ENCODE assay signal across 8 cellular contexts in genomic region chr18:27005589-27005988, GRCh38.
DNase-seq lines count a peak whose midpoint lies in the region; ATAC-seq and TF ChIP-seq lines count a peak whose summit lies in the region.

No MANE protein-coding gene starts in this region.

- H3K9ac ChIP-seq in PC-3 (ENCODE audit: low read length), result no peak overlapping the region

- H2AFZ ChIP-seq in PC-3 (ENCODE audit: low read length), result no peak overlapping the region

- H3K9me2 ChIP-seq in PC-3 (replicated peaks; ENCODE audit: low read length), result no peaks in the 10 kb centered on the region

- POLR2A ChIA-PET in PC-3 (lab: Charles Lee; ENCODE audit: unreplicated experiment), result no interaction called here

- ATAC-seq in PC-3 (peak; percentile 69), left lung (no peak), GM19455 (IDR thresholded peaks at IDR 0.05; ENCODE audit: unreplicated experiment) (no peak)

- CTCF ChIA-PET in PC-3 (lab: Charles Lee), result interaction anchor here (1.2 to 1.3 kb wide), 2 partner anchors 13 to 458 kb away, joined by 8 read pairs; partner anchors contain the start of gene KCTD1

- no TSS peak for BruUV-seq in PC-3 (replicated peaks; lab: Mats Ljungman, UMichigan)

- H3K27ac ChIP-seq in PC-3 (ENCODE audit: low read length) (no peak overlapping the region), left lung (no peak overlapping the region)
- no peak overlapping the region for H3K27ac ChIP-seq in effector memory CD4-positive, alpha-beta T cell (ENCODE audit: insufficient read depth, low read length, poor library complexity, severe bottlenecking)

- no peaks in the 10 kb centered on the region for H3K9me3 ChIP-seq in PC-3 (ENCODE audit: low read length)
- no peaks in the 10 kb centered on the region for H3K9me3 ChIP-seq in left lung
- no peaks in the 10 kb centered on the region for H3K9me3 ChIP-seq in effector memory CD4-positive, alpha-beta T cell (ENCODE audit: control insufficient read depth, low read length)

- TF ChIP-seq CTCF in PC-3 (conservative IDR thresholded peaks at IDR 0.05; ENCODE audit: low read depth, low read length) (peak; percentile 62), left lung (IDR thresholded peaks at IDR 0.05) (no peak)

- H3K4me3 ChIP-seq in H7 (ENCODE audit: insufficient read depth, low read depth, low read length) (no peak overlapping the region), PC-3 (ENCODE audit: low read length) (no peak overlapping the region), left lung (no peak overlapping the region)
- no peak overlapping the region for H3K4me3 ChIP-seq in effector memory CD4-positive, alpha-beta T cell (ENCODE audit: insufficient read depth, low read depth, low read length, poor library complexity, severe bottlenecking)

- no peaks in the 10 kb centered on the region for H3K36me3 ChIP-seq in H7 (replicated peaks; ENCODE audit: control insufficient read depth, insufficient read depth, low read length)
- no peaks in the 10 kb centered on the region for H3K36me3 ChIP-seq in PC-3 (ENCODE audit: low read depth, low read length)
- H3K36me3 ChIP-seq in left lung, result no peaks in the 10 kb centered on the region
- no peaks in the 10 kb centered on the region for H3K36me3 ChIP-seq in effector memory CD4-positive, alpha-beta T cell (ENCODE audit: control insufficient read depth, insufficient read depth, low read length)

- H3K79me2 ChIP-seq in PC-3 (ENCODE audit: low read length), result no peaks in the 10 kb centered on the region

- no peaks in the 10 kb centered on the region for H3F3A ChIP-seq in PC-3 (ENCODE audit: low read length, unreplicated experiment)

- H3K4me2 ChIP-seq in PC-3 (ENCODE audit: low read length), result no peak overlapping the region

- H3K27me3 ChIP-seq in H7 (ENCODE audit: control insufficient read depth, insufficient read depth, low read length) (no peaks in the 10 kb centered on the region), PC-3 (ENCODE audit: low read length) (peaks cover 36% of the 10 kb centered on the region), left lung (no peaks in the 10 kb centered on the region)
- H3K27me3 ChIP-seq in effector memory CD4-positive, alpha-beta T cell (replicated peaks; ENCODE audit: control insufficient read depth, insufficient read depth, low read length, poor library complexity, severe bottlenecking), result no peaks in the 10 kb centered on the region

- intact Hi-C loops in PC-3 (cut with micrococcal nuclease) (loop anchor here (10.0 kb wide), 3 partner anchors 351 to 701 kb away; no protein-coding TSS in a partner anchor), left lung (cut with DNase I) (no loop called here)

- H3K4me1 ChIP-seq in PC-3 (ENCODE audit: insufficient read depth, low read length) (no peaks in the 10 kb centered on the region), left lung (no peaks in the 10 kb centered on the region)
- H3K4me1 ChIP-seq in effector memory CD4-positive, alpha-beta T cell (ENCODE audit: control insufficient read depth, insufficient read depth, low read length, poor library complexity, severe bottlenecking), result no peaks in the 10 kb centered on the region

- H4K20me1 ChIP-seq in PC-3 (ENCODE audit: low read length), result no peaks in the 10 kb centered on the region

- peak; percentile 12 for DNase-seq in GM03348 (ENCODE audit: low spot score)
- peak; percentile 32 for DNase-seq in H7
- DNase-seq in PC-3, result peak; percentile 44
- peak; percentile 56 for DNase-seq in iPS-NIHi7 (ENCODE audit: extremely low spot score)
- DNase-seq in left lung, result no peak
- no peak for DNase-seq in effector memory CD4-positive, alpha-beta T cell
- DNase-seq in occipital lobe (lab: John Stamatoyannopoulos, UW), result no peak

Comparison
In these comparisons a context has a peak if more than half of its experiments do, and no peak if none do; other contexts are left out.
1. DNase-seq: peak in GM03348 (single experiment), H7 (single experiment), PC-3 (single experiment) and iPS-NIHi7 (single experiment); none in left lung (0 of 2), effector memory CD4-positive, alpha-beta T cell (0 of 3) and occipital lobe (single experiment).